Comparison of ENCODE assay signal across 12 cellular contexts in genomic region chr1:48674641-48675040, GRCh38.
DNase-seq lines count a peak whose midpoint lies in the region; ATAC-seq and TF ChIP-seq lines count a peak whose summit lies in the region.
"Had no signal": no experiment of that assay in that cellular context is flagged by ENCODE, and none has a peak within 500 bp of the region (broad histone marks: within the 10 kb centered on the region; RNA-seq: fewer than 3 reads in every experiment).

No MANE protein-coding gene starts in this region.

- DNase-seq in ELR (ENCODE audit: low read depth): peak; percentile 26
- peak; percentile 9 for DNase-seq in NOMO-1 treated with dmso at 0.1 percent for 144 hours (lab: John Stamatoyannopoulos, UW; ENCODE audit: unreplicated experiment)
- DNase-seq in epithelial cell of esophagus (ENCODE audit: low read depth): peak; percentile 85
- DNase-seq in renal cortical epithelial cell (ENCODE audit: low read depth): peak; percentile 94
- DNase-seq in effector CD4-positive, alpha-beta T cell: no peak
- no peak for DNase-seq in NCI-H1694 treated with DMSO at 0.1 percent for 48 hours (lab: John Stamatoyannopoulos, UW)
- DNase-seq: activated CD4-positive, alpha-beta T cell treated with anti-CD3 and anti-CD28 coated beads, Interleukin-2, amount 50 U/mL, for 48 hours; activated effector memory CD4-positive, alpha-beta T cell treated with anti-CD3 and anti-CD28 coated beads, Interleukin-2, amount 50 U/mL, for 16 hours; colonic mucosa; stimulated activated CD4-positive, alpha-beta T cell treated with anti-CD3 and anti-CD28 coated beads, Interleukin-4, amount 100 ng/mL, for 1 hour had no signal

- no peak for ATAC-seq in GM19023 (IDR thresholded peaks at IDR 0.05; ENCODE audit: unreplicated experiment)

- TF ChIP-seq CTCF in epithelial cell of esophagus (IDR thresholded peaks at IDR 0.05; ENCODE audit: insufficient read depth, low read depth, low read length, missing control alignments): no peak

- no peak overlapping the region for H3K4me3 ChIP-seq in epithelial cell of esophagus (ENCODE audit: low read length)
- H3K4me3 ChIP-seq: colonic mucosa, lung had no signal

Comparison
In these comparisons a context has a peak if more than half of its experiments do, and no peak if none do; other contexts are left out.
1. DNase-seq: peak in ELR (single experiment), NOMO-1 treated with dmso at 0.1 percent for 144 hours (single experiment), epithelial cell of esophagus (single experiment) and renal cortical epithelial cell (single experiment); none in effector CD4-positive, alpha-beta T cell (single experiment) and NCI-H1694 treated with DMSO at 0.1 percent for 48 hours (single experiment).